10 cellular contexts compared by ENCODE assay signal in the genomic region with DNA sequence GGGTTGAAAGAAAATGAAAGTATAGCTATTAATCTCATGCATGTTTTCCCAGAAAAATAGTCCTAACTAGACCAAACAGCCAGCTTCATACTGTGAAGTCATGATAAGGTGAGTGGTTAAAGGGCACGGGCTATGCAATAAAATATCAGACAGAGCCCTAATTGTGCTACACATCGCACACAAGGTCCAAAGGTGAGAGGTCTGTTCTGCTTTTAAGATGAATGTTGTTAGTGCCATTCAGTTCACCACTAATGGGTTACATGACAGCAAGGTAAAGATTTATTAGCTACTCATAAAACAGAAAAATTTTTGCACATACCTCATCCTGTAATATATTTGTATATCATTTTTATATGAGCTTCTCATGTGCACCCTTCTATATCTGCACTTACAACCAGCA.
DNase-seq lines count a peak whose midpoint lies in the region; ATAC-seq, FAIRE-seq and TF ChIP-seq lines count a peak whose summit lies in the region.
"Had no signal": no experiment of that assay in that cellular context is flagged by ENCODE, and none has a peak within 500 bp of the region (broad histone marks: within the 10 kb centered on the region; RNA-seq: fewer than 3 reads in every experiment).

No MANE protein-coding gene starts in this region.

- dilution Hi-C loops in endothelial cell of umbilical vein (cut with MboI; ENCODE audit: extremely low pct_ligation_motif_present, low sequenced_read_pairs) = no loop called here

- WGBS in spleen, 5 donors = 25 to 41% (median 31%) methylated on average over 2 of the region's 2 CpGs

- H3K27ac ChIP-seq in Panc1 (ENCODE audit: low read length) (0 out of 2 replicates have a peak overlapping the region, but pooled peaks have one; percentile 17), endothelial cell of umbilical vein (ENCODE audit: insufficient read depth, low read depth, low read length) (peak overlapping the region; percentile 46), spleen (peak overlapping the region; percentile 56 to 88 (median 70))
- H3K27ac ChIP-seq: pancreas had no signal

- H3K9me3 ChIP-seq in Panc1 (ENCODE audit: control insufficient read depth, insufficient read depth, low read depth, low read length) = no peaks in the 10 kb centered on the region
- no peaks in the 10 kb centered on the region for H3K9me3 ChIP-seq in endothelial cell of umbilical vein (replicated peaks; ENCODE audit: control insufficient read depth, insufficient read depth, low read length)
- H3K9me3 ChIP-seq in spleen = no peaks in the 10 kb centered on the region
- H3K9me3 ChIP-seq: pancreas had no signal

- peaks cover 43% of the 10 kb centered on the region for H3K79me2 ChIP-seq in endothelial cell of umbilical vein (ENCODE audit: control insufficient read depth, insufficient read depth, low read length)

- CTCF ChIA-PET in Panc1 (lab: Charles Lee) (interaction anchor here (0.7 to 0.9 kb wide), 2 partner anchors 185 to 198 kb away, joined by 3 read pairs; no protein-coding TSS in a partner anchor), endothelial cell of umbilical vein (lab: Charles Lee) (interaction anchor here (0.8 to 4.9 kb wide), 23 partner anchors 9 to 198 kb away, joined by 3 to 59 read pairs (median 6); a partner anchor contains a TSS), MCF 10A (lab: Yijun Ruan, JAX) (interaction anchor here (0.6 to 6.2 kb wide), 27 partner anchors 9 to 204 kb away, joined by 3 to 104 read pairs (median 3); a partner anchor contains a TSS)

- POLR2A ChIA-PET in Panc1 (lab: Charles Lee) (no interaction called here), endothelial cell of umbilical vein (lab: Charles Lee) (no interaction called here), MCF 10A (lab: Yijun Ruan, JAX) (interaction anchor here (1.0 to 3.9 kb wide), 8 partner anchors 43 to 198 kb away, joined by 3 to 27 read pairs (median 6); a partner anchor contains a TSS)

- no peak for FAIRE-seq in endothelial cell of umbilical vein (lab: Jason Lieb, UNC)

- H3K36me3 Mint-ChIP-seq in activated T-cell treated with anti-CD3 and anti-CD28 coated beads, Interleukin-2, amount 50 U/mL, for 24 hours (ENCODE audit: low read depth) = no peaks in the 10 kb centered on the region
- no peaks in the 10 kb centered on the region for H3K36me3 Mint-ChIP-seq in MCF 10A (ENCODE audit: insufficient read depth, unreplicated experiment)
- H3K36me3 Mint-ChIP-seq: immature natural killer cell had no signal

- no peak for TF ChIP-seq POLR2A in endothelial cell of umbilical vein (IDR thresholded peaks at IDR 0.05; ENCODE audit: low read depth, low read length)
- TF ChIP-seq POLR2A in spleen (IDR thresholded peaks at IDR 0.05) = no peak

- H3K9ac ChIP-seq in endothelial cell of umbilical vein (replicated peaks; ENCODE audit: extremely low read depth, insufficient read depth, low read length) = no peak overlapping the region

- H3K4me2 ChIP-seq in endothelial cell of umbilical vein (ENCODE audit: insufficient read depth, low read length) = peak overlapping the region; percentile 91

- in situ Hi-C loops in Panc1 (cut with HindIII; ENCODE audit: low pct_unique_long_range_greater_than_20kb, low sequenced_read_pairs) = no loop called here

- no peaks in the 10 kb centered on the region for H3K27me3 Mint-ChIP-seq in activated T-cell treated with anti-CD3 and anti-CD28 coated beads, Interleukin-2, amount 50 U/mL, for 24 hours
- H3K27me3 Mint-ChIP-seq in MCF 10A (ENCODE audit: insufficient read depth, unreplicated experiment) = no peaks in the 10 kb centered on the region

- H4K20me1 ChIP-seq in endothelial cell of umbilical vein (replicated peaks; ENCODE audit: control insufficient read depth, extremely low read depth, insufficient read depth, low read length) = no peaks in the 10 kb centered on the region

- peak overlapping the region; percentile 56 for H3K4me3 Mint-ChIP-seq in activated T-cell treated with anti-CD3 and anti-CD28 coated beads, Interleukin-2, amount 50 U/mL, for 24 hours
- H3K4me3 Mint-ChIP-seq in MCF 10A (ENCODE audit: unreplicated experiment) = no peak overlapping the region

- peak overlapping the region; percentile 93 for H3K27ac Mint-ChIP-seq in activated T-cell treated with anti-CD3 and anti-CD28 coated beads, Interleukin-2, amount 50 U/mL, for 24 hours
- H3K27ac Mint-ChIP-seq in MCF 10A (ENCODE audit: low read depth, unreplicated experiment) = no peak overlapping the region

- TF ChIP-seq CTCF in Panc1 (IDR thresholded peaks at IDR 0.05) = no peak
- TF ChIP-seq CTCF in endothelial cell of umbilical vein (IDR thresholded peaks at IDR 0.05; ENCODE audit: extremely low read depth in 1 of 2, insufficient read depth in 1 of 2, low read depth in 1 of 2, low read length in 2 of 2) = no peak
- no peak for TF ChIP-seq CTCF in spleen (IDR thresholded peaks at IDR 0.05 in 8 of 11, conservative IDR thresholded peaks at IDR 0.05 in 3 of 11)
- TF ChIP-seq CTCF in MCF 10A (IDR thresholded peaks at IDR 0.05; ENCODE audit: unreplicated experiment) = no peak

- H3K9me3 Mint-ChIP-seq in activated T-cell treated with anti-CD3 and anti-CD28 coated beads, Interleukin-2, amount 50 U/mL, for 24 hours = no peaks in the 10 kb centered on the region
- no peaks in the 10 kb centered on the region for H3K9me3 Mint-ChIP-seq in MCF 10A (ENCODE audit: unreplicated experiment)
- H3K9me3 Mint-ChIP-seq: immature natural killer cell had no signal

- H3K4me3 ChIP-seq in Panc1 (ENCODE audit: low read depth in 2 of 2, low read length in 2 of 2) (no peak overlapping the region; a peak in 1 of 4 replicates), endothelial cell of umbilical vein (replicated peaks in 1 of 3; ENCODE audit: insufficient read depth in 1 of 3, low read depth in 1 of 3, low read length in 3 of 3) (peak overlapping the region in 1 of 3 experiments; percentile 60), spleen (peak overlapping the region in 2 of 8 donors; percentile 16 to 53)
- H3K4me3 ChIP-seq: pancreas had no signal

- intact Hi-C loops in Panc1 (cut with micrococcal nuclease; ENCODE audit: unreplicated experiment) (loop anchor here (5.0 kb wide), 2 partner anchors 144 to 199 kb away; no protein-coding TSS in a partner anchor), endothelial cell of umbilical vein (cut with micrococcal nuclease) (no loop called here), spleen (cut with DNase I; ENCODE audit: low total_unique reads) (loop anchor here (10.0 kb wide), 1 partner anchor 112 kb away; no protein-coding TSS in a partner anchor), MCF 10A (cut with micrococcal nuclease) (no loop called here)

- H3K9me1 ChIP-seq in endothelial cell of umbilical vein (replicated peaks; ENCODE audit: control insufficient read depth, extremely low read depth, insufficient read depth, low read length) = no peaks in the 10 kb centered on the region

- no peak for DNase-seq in activated T-cell treated with anti-CD3 and anti-CD28 coated beads, Interleukin-2, amount 50 U/mL, for 24 hours
- no peak for DNase-seq in activated T-cell treated with anti-CD3 and anti-CD28 coated beads, Interleukin-2, amount 50 U/mL, for 48 hours
- DNase-seq in Panc1 (ENCODE audit: low read depth, low spot score) (no peak), endothelial cell of umbilical vein (ENCODE audit: low read depth, low spot score) (no peak), spleen (no peak), SHP77 (lab: John Stamatoyannopoulos, UW) (no peak), GOT3 (lab: John Stamatoyannopoulos, UW) (no peak), MCF 10A (ENCODE audit: unreplicated experiment) (no peak)
- DNase-seq: pancreas had no signal

- H3K27me3 ChIP-seq in Panc1 (ENCODE audit: control insufficient read depth, insufficient read depth, low read length) = no peaks in the 10 kb centered on the region
- H3K27me3 ChIP-seq in endothelial cell of umbilical vein (ENCODE audit: control insufficient read depth in 2 of 2, insufficient read depth in 2 of 2, low read length in 2 of 2) = no peaks in the 10 kb centered on the region
- no peaks in the 10 kb centered on the region for H3K27me3 ChIP-seq in spleen (replicated peaks in 1 of 7)
- H3K27me3 ChIP-seq: pancreas had no signal

- BruUV-seq in Panc1 (replicated peaks; lab: Mats Ljungman, UMichigan) (no TSS peak), endothelial cell of umbilical vein (replicated peaks; lab: Mats Ljungman, UMichigan) (no TSS peak), MCF 10A (replicated peaks; lab: Mats Ljungman, UMichigan) (no TSS peak)

- H3K36me3 ChIP-seq in Panc1 (ENCODE audit: control insufficient read depth, insufficient read depth, low read length) = no peaks in the 10 kb centered on the region
- H3K36me3 ChIP-seq in endothelial cell of umbilical vein (ENCODE audit: control insufficient read depth in 2 of 2, extremely low read depth in 1 of 2, insufficient read depth in 2 of 2, low read length in 2 of 2) = peaks cover 0 to 12% of the 10 kb centered on the region in 2 experiments
- H3K36me3 ChIP-seq in spleen = peaks cover 0 to 6% (median 0%) of the 10 kb centered on the region in 6 donors
- H3K36me3 ChIP-seq: pancreas had no signal

- ATAC-seq in Panc1 = peak; percentile 60; the same call in 1 of the 2 replicates

- peaks cover 6% of the 10 kb centered on the region for H3K4me1 ChIP-seq in Panc1 (ENCODE audit: control insufficient read depth, insufficient read depth, low read length)
- H3K4me1 ChIP-seq in endothelial cell of umbilical vein (ENCODE audit: control insufficient read depth, extremely low read depth, insufficient read depth, low read length) = peaks cover 58% of the 10 kb centered on the region
- peaks cover 37 to 52% (median 40%) of the 10 kb centered on the region in 6 donors for H3K4me1 ChIP-seq in spleen
- H3K4me1 ChIP-seq: pancreas had no signal

- H3K4me1 Mint-ChIP-seq in activated T-cell treated with anti-CD3 and anti-CD28 coated beads, Interleukin-2, amount 50 U/mL, for 24 hours (ENCODE audit: low read depth) = peaks cover 66% of the 10 kb centered on the region
- peaks cover 20% of the 10 kb centered on the region for H3K4me1 Mint-ChIP-seq in MCF 10A (ENCODE audit: insufficient read depth, unreplicated experiment)

- H2AFZ ChIP-seq in endothelial cell of umbilical vein (ENCODE audit: low read depth, low read length) = no peak overlapping the region

TF ChIP-seq in endothelial cell of umbilical vein, 7 proteins besides CTCF, POLR2A, EP300 and RAD21:
- no peak for TF ChIP-seq EZH2 (IDR thresholded peaks at IDR 0.05; ENCODE audit: borderline replicate concordance, low read depth, low read length, severe bottlenecking)
- no peak for TF ChIP-seq GATA2 (IDR thresholded peaks at IDR 0.05; ENCODE audit: insufficient read depth, insufficient read length, low read depth, low read length)
- TF ChIP-seq MYC (IDR thresholded peaks at IDR 0.05; ENCODE audit: low read depth, low read length) = no peak
- no peak for TF ChIP-seq POLR2AphosphoS5 (IDR thresholded peaks at IDR 0.05; ENCODE audit: insufficient read depth, low read depth, low read length)
- no peak for TF ChIP-seq FOS (IDR thresholded peaks at IDR 0.05; ENCODE audit: borderline replicate concordance, insufficient read depth, low read length)
- TF ChIP-seq, protein P1, sequence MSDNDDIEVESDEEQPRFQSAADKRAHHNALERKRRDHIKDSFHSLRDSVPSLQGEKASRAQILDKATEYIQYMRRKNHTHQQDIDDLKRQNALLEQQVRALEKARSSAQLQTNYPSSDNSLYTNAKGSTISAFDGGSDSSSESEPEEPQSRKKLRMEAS (IDR thresholded peaks at IDR 0.05; ENCODE audit: insufficient read depth, insufficient read length) = no peak

Comparison
In these comparisons a context has a peak if more than half of its experiments do, and no peak if none do; other contexts are left out.
1. H3K27ac ChIP-seq: peak in every context shown above with its lines; median percentile 70 in spleen; 46 in endothelial cell of umbilical vein; 17 in Panc1.
2. intact Hi-C loops: an anchor here in Panc1 (5.0 kb wide) and spleen (10.0 kb wide); none called in endothelial cell of umbilical vein and MCF 10A.